Comparison of ENCODE assay signal across 10 cellular contexts in genomic region chr18:76518073-76518472, GRCh38. TPM values are rescaled to one million over a fixed set of nuclear protein-coding genes. Genes with fewer than 3 reads are reported as not detected.
A peak's percentile ranks its signal among the peaks of the same experiment; 100 is the strongest.
DNase-seq lines count a peak whose midpoint lies in the region; ATAC-seq and TF ChIP-seq lines count a peak whose summit lies in the region.
"Had no signal": no experiment of that assay in that cellular context is flagged by ENCODE, and none has a peak within 500 bp of the region (broad histone marks: within the 10 kb centered on the region; RNA-seq: fewer than 3 reads in every experiment).

No MANE protein-coding gene starts in this region.

- peaks cover 0 to 12% (median 5%) of the 10 kb centered on the region in 5 donors for H3K4me1 ChIP-seq in subcutaneous abdominal adipose tissue (ENCODE audit: control insufficient read depth in 5 of 5, insufficient read depth in 5 of 5, low read length in 5 of 5)

- H3K27me3 Mint-ChIP-seq in activated T-cell treated with anti-CD3 and anti-CD28 coated beads, Interleukin-2, amount 50 U/mL, for 24 hours, result peaks cover 38% of the 10 kb centered on the region
- no peaks in the 10 kb centered on the region; the same call in 1 of the 2 replicates for H3K27me3 Mint-ChIP-seq in WTC11 (ENCODE audit: low read depth)
- H3K27me3 Mint-ChIP-seq in immature natural killer cell (ENCODE audit: low read depth in 3 of 3), result peaks cover 5 to 17% (median 5%) of the 10 kb centered on the region in 3 donors

- H3K9ac ChIP-seq in subcutaneous abdominal adipose tissue (ENCODE audit: low read length in 5 of 5), result peak overlapping the region in 2 of 5 donors; percentile 26 to 71

- H3K27ac ChIP-seq in subcutaneous abdominal adipose tissue (ENCODE audit: low read depth, low read length), result no peak overlapping the region

- POLR2A ChIA-PET in WTC11 (lab: Charles Lee), result interaction anchor here (0.7 to 1.6 kb wide), 2 partner anchors 11 to 60 kb away, joined by 4 to 5 read pairs; no protein-coding TSS in a partner anchor

- TF ChIP-seq CTCF in WTC11 (IDR thresholded peaks at IDR 0.05), result no peak

- H3K27ac Mint-ChIP-seq in activated T-cell treated with anti-CD3 and anti-CD28 coated beads, Interleukin-2, amount 50 U/mL, for 24 hours, result no peak overlapping the region
- H3K27ac Mint-ChIP-seq in WTC11, result peak overlapping the region; percentile 90
- H3K27ac Mint-ChIP-seq in immature natural killer cell, result peak overlapping the region in 4 of 6 donors; percentile 0 to 69 (median 4)
- H3K27ac Mint-ChIP-seq: activated T-helper 2 cell treated with anti-CD3 and anti-CD28 coated beads, Interferon-gamma antibody, Interleukin-2, Interleukin-4, amounts not matched to agents 10 μg/mL and 5 μg/mL and 100 μg/mL, durations not matched to agents 14 hours and 24 hours and 36 hours had no signal

- CTCF ChIA-PET in WTC11 (lab: Charles Lee), result interaction anchor here (0.9 to 2.0 kb wide), 3 partner anchors 14 to 192 kb away, joined by 5 to 9 read pairs (median 7); no protein-coding TSS in a partner anchor

- peak overlapping the region; percentile 43 to 72 (median 54) for H3K4me3 ChIP-seq in subcutaneous abdominal adipose tissue (ENCODE audit: low read depth in 1 of 5, low read length in 5 of 5)

- no peak for DNase-seq in activated T-cell treated with anti-CD3 and anti-CD28 coated beads, Interleukin-2, amount 50 U/mL, for 24 hours
- DNase-seq in activated T-cell treated with anti-CD3 and anti-CD28 coated beads, Interleukin-2, amount 50 U/mL, for 1 hour, result no peak
- no peak for DNase-seq in WTC11 (ENCODE audit: low spot score)
- no peak for DNase-seq in immature natural killer cell
- DNase-seq in occipital lobe (lab: John Stamatoyannopoulos, UW), result no peak
- DNase-seq in amniotic stem cell (lab: John Stamatoyannopoulos, UW), result no peak
- DNase-seq: NCI-H524 treated with DMSO at 0.1 percent for 48 hours had no signal

- peaks cover 15% of the 10 kb centered on the region for H3K4me1 Mint-ChIP-seq in activated T-cell treated with anti-CD3 and anti-CD28 coated beads, Interleukin-2, amount 50 U/mL, for 24 hours (ENCODE audit: low read depth)
- peaks cover 52% of the 10 kb centered on the region for H3K4me1 Mint-ChIP-seq in WTC11
- peaks cover 15 to 19% of the 10 kb centered on the region in 2 donors for H3K4me1 Mint-ChIP-seq in immature natural killer cell

- H3K36me3 Mint-ChIP-seq in activated T-cell treated with anti-CD3 and anti-CD28 coated beads, Interleukin-2, amount 50 U/mL, for 24 hours (ENCODE audit: low read depth), result no peaks in the 10 kb centered on the region
- H3K36me3 Mint-ChIP-seq in WTC11, result no peaks in the 10 kb centered on the region
- no peaks in the 10 kb centered on the region for H3K36me3 Mint-ChIP-seq in immature natural killer cell

- ATAC-seq in WTC11, result peak; percentile 4; the same call in 1 of the 2 replicates
- ATAC-seq in HG02885 (IDR thresholded peaks at IDR 0.05; ENCODE audit: poor library complexity, unreplicated experiment), result no peak

- peak overlapping the region; percentile 68 for H3K4me3 Mint-ChIP-seq in activated T-cell treated with anti-CD3 and anti-CD28 coated beads, Interleukin-2, amount 50 U/mL, for 24 hours
- H3K4me3 Mint-ChIP-seq in WTC11, result peak overlapping the region; percentile 74
- H3K4me3 Mint-ChIP-seq in immature natural killer cell, result peak overlapping the region; percentile 47 to 81 (median 79)

- H3K27me3 ChIP-seq in subcutaneous abdominal adipose tissue (ENCODE audit: control insufficient read depth in 5 of 5, insufficient read depth in 4 of 5, low read length in 5 of 5), result peaks cover 0 to 6% (median 0%) of the 10 kb centered on the region in 5 donors

- H3K36me3 ChIP-seq in subcutaneous abdominal adipose tissue (ENCODE audit: control insufficient read depth in 5 of 5, insufficient read depth in 5 of 5, low read length in 5 of 5), result no peaks in the 10 kb centered on the region

- no peaks in the 10 kb centered on the region for H3K9me3 Mint-ChIP-seq in activated T-cell treated with anti-CD3 and anti-CD28 coated beads, Interleukin-2, amount 50 U/mL, for 24 hours
- H3K9me3 Mint-ChIP-seq in WTC11, result no peaks in the 10 kb centered on the region
- H3K9me3 Mint-ChIP-seq in immature natural killer cell, result peaks cover 0 to 3% (median 0%) of the 10 kb centered on the region in 6 donors
- H3K9me3 Mint-ChIP-seq: activated T-helper 2 cell treated with anti-CD3 and anti-CD28 coated beads, Interferon-gamma antibody, Interleukin-2, Interleukin-4, amounts not matched to agents 10 μg/mL and 5 μg/mL and 100 μg/mL, durations not matched to agents 14 hours and 24 hours and 36 hours had no signal

- no peaks in the 10 kb centered on the region for H3K9me3 ChIP-seq in subcutaneous abdominal adipose tissue (ENCODE audit: control insufficient read depth in 5 of 5, low read length in 5 of 5)

TF ChIP-seq in WTC11, 78 proteins besides CTCF, POLR2A, EP300 and RAD21 (continues in another document):
- TF ChIP-seq NR3C1 (CRISPR knock-in tag; conservative IDR thresholded peaks at IDR 0.05; ENCODE audit: low read depth) (no peak), NFATC4 (CRISPR knock-in tag; IDR thresholded peaks at IDR 0.05) (no peak), ZNF232 (CRISPR knock-in tag; IDR thresholded peaks at IDR 0.05) (no peak), GTF2I (CRISPR knock-in tag; conservative IDR thresholded peaks at IDR 0.05) (no peak), MXD4 (CRISPR knock-in tag; IDR thresholded peaks at IDR 0.05; ENCODE audit: borderline replicate concordance) (no peak), ATF1 (CRISPR knock-in tag; IDR thresholded peaks at IDR 0.05) (no peak), ELF4 (CRISPR knock-in tag; IDR thresholded peaks at IDR 0.05; ENCODE audit: low read depth) (no peak), ERG (CRISPR knock-in tag; IDR thresholded peaks at IDR 0.05) (no peak), ZBTB43 (CRISPR knock-in tag; IDR thresholded peaks at IDR 0.05) (no peak)
- TF ChIP-seq, protein P1, sequence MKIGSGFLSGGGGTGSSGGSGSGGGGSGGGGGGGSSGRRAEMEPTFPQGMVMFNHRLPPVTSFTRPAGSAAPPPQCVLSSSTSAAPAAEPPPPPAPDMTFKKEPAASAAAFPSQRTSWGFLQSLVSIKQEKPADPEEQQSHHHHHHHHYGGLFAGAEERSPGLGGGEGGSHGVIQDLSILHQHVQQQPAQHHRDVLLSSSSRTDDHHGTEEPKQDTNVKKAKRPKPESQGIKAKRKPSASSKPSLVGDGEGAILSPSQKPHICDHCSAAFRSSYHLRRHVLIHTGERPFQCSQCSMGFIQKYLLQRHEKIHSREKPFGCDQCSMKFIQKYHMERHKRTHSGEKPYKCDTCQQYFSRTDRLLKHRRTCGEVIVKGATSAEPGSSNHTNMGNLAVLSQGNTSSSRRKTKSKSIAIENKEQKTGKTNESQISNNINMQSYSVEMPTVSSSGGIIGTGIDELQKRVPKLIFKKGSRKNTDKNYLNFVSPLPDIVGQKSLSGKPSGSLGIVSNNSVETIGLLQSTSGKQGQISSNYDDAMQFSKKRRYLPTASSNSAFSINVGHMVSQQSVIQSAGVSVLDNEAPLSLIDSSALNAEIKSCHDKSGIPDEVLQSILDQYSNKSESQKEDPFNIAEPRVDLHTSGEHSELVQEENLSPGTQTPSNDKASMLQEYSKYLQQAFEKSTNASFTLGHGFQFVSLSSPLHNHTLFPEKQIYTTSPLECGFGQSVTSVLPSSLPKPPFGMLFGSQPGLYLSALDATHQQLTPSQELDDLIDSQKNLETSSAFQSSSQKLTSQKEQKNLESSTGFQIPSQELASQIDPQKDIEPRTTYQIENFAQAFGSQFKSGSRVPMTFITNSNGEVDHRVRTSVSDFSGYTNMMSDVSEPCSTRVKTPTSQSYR (CRISPR knock-in tag; IDR thresholded peaks at IDR 0.05), result no peak
- TF ChIP-seq, protein P2, sequence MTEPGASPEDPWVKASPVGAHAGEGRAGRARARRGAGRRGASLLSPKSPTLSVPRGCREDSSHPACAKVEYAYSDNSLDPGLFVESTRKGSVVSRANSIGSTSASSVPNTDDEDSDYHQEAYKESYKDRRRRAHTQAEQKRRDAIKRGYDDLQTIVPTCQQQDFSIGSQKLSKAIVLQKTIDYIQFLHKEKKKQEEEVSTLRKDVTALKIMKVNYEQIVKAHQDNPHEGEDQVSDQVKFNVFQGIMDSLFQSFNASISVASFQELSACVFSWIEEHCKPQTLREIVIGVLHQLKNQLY (CRISPR knock-in tag; IDR thresholded peaks at IDR 0.05), result no peak
- TF ChIP-seq, protein P3, sequence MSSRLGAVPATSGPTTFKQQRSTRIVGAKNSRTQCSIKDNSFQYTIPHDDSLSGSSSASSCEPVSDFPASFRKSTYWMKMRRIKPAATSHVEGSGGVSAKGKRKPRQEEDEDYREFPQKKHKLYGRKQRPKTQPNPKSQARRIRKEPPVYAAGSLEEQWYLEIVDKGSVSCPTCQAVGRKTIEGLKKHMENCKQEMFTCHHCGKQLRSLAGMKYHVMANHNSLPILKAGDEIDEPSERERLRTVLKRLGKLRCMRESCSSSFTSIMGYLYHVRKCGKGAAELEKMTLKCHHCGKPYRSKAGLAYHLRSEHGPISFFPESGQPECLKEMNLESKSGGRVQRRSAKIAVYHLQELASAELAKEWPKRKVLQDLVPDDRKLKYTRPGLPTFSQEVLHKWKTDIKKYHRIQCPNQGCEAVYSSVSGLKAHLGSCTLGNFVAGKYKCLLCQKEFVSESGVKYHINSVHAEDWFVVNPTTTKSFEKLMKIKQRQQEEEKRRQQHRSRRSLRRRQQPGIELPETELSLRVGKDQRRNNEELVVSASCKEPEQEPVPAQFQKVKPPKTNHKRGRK (CRISPR knock-in tag; IDR thresholded peaks at IDR 0.05; ENCODE audit: borderline replicate concordance), result no peak

RNA-seq across cellular contexts. Expression of gene ZNF516, which starts 23.0 kb away (rescaled TPM):
- total RNA-seq in WTC11 (2021), result 47.3 to 58.6 TPM (median 50.1 TPM) in 3 replicates
- 1 to 10 TPM; 1.2 to 6.1 (median 2.0) TPM for polyA plus RNA-seq in immature natural killer cell
- total RNA-seq in occipital lobe, result 15.0 TPM
